8 cellular contexts compared by ENCODE assay signal in the genomic region with DNA sequence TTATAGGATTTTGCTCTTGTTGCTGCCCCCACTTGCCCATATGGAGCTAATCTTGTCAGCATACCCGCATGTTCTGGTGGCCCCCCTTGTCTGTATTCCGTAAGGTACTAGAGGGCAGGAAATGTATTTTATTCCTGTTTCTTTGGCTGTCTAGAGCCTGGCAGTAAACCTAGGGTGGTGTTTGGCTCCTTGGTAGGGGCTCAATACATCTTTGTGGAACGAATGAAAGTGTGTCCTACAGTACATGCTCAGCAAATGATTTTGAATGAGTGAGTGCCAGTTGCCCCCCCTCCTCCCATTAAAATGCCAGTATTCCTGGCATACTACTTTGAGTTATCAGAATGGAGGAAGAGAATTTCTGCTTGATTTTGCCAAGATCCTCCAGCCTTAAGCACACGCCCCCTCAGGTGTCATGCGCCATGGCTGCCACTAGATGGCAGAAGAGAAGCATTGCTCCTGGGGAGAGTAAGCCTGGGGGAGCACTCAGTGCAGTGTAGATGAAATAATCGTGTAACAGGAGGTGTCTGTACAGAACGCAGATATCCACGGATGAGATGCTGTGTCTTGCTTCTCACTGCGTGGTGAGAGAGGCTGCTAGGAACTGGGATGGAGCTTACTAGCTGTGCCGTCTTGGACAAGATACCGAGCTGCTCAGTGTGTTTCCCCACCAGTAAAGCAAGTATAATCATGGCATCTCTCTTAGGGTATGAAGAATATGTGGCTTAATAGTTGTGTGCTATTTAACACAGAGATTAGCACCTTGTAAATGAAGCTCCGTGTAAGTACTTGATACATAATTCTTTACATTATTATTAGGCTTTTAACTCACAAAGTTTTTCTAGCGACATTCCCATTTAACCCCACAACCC. TPM values are rescaled to one million over a fixed set of nuclear protein-coding genes. Genes with fewer than 3 reads are reported as not detected.
DNase-seq lines count a peak whose midpoint lies in the region; ATAC-seq and TF ChIP-seq lines count a peak whose summit lies in the region.

No MANE protein-coding gene starts in this region.

- peaks cover 0 to 5% (median 0%) of the 10 kb centered on the region in 3 donors for H3K36me3 Mint-ChIP-seq in naive thymus-derived CD8-positive, alpha-beta T cell
- no peaks in the 10 kb centered on the region for H3K36me3 Mint-ChIP-seq in stimulated activated effector memory CD8-positive, alpha-beta T cell treated with anti-CD3 and anti-CD28 coated beads, Interleukin-12 subunit alpha, Interleukin-12 subunit beta, amount 100 ng/mL, for 72 hours

- H3K27me3 Mint-ChIP-seq in naive thymus-derived CD8-positive, alpha-beta T cell, result peaks cover 3 to 19% (median 12%) of the 10 kb centered on the region in 5 donors

- peaks cover 2 to 7% (median 5%) of the 10 kb centered on the region in 4 donors for H3K4me1 Mint-ChIP-seq in naive thymus-derived CD8-positive, alpha-beta T cell
- H3K4me1 Mint-ChIP-seq in stimulated activated effector memory CD8-positive, alpha-beta T cell treated with anti-CD3 and anti-CD28 coated beads, Interleukin-12 subunit alpha, Interleukin-12 subunit beta, amount 100 ng/mL, for 72 hours, result no peaks in the 10 kb centered on the region

- TF ChIP-seq CTCF in GM13977 (IDR thresholded peaks at IDR 0.05; ENCODE audit: extremely low read depth, insufficient read depth, missing control alignments), result peak; percentile 100
- peak; percentile 100 for TF ChIP-seq CTCF in epithelial cell of proximal tubule (conservative IDR thresholded peaks at IDR 0.05; ENCODE audit: low read depth, low read length)

- no peak overlapping the region for H3K4me3 ChIP-seq in epithelial cell of proximal tubule (ENCODE audit: low read depth, low read length)

- no peaks in the 10 kb centered on the region for H3K9me3 Mint-ChIP-seq in naive thymus-derived CD8-positive, alpha-beta T cell
- H3K9me3 Mint-ChIP-seq in stimulated activated effector memory CD8-positive, alpha-beta T cell treated with anti-CD3 and anti-CD28 coated beads, Interleukin-12 subunit alpha, Interleukin-12 subunit beta, amount 100 ng/mL, for 72 hours, result no peaks in the 10 kb centered on the region

- DNase-seq in AG08396 (ENCODE audit: low spot score) (peak; percentile 82), GM13977 (ENCODE audit: low spot score) (peak; percentile 73), NOMO-1 treated with DMSO at 0.1 percent for 48 hours (lab: John Stamatoyannopoulos, UW; ENCODE audit: unreplicated experiment) (peak; percentile 73), epithelial cell of proximal tubule (ENCODE audit: low read depth) (no peak)
- peak; percentile 32 for DNase-seq in activated CD8-positive, alpha-beta memory T cell treated with anti-CD3 and anti-CD28 coated beads, Interleukin-2, amount 50 U/mL, for 24 hours (ENCODE audit: extremely low read depth)
- peak; percentile 57 to 87 (median 76) for DNase-seq in naive thymus-derived CD8-positive, alpha-beta T cell
- peak; percentile 73 to 87 for DNase-seq in stimulated activated effector memory CD8-positive, alpha-beta T cell treated with anti-CD3 and anti-CD28 coated beads, Interleukin-12 subunit alpha, Interleukin-12 subunit beta, amount 100 ng/mL, for 72 hours (ENCODE audit: low spot score in 2 of 2)

- H3K4me3 Mint-ChIP-seq in naive thymus-derived CD8-positive, alpha-beta T cell, result no peak overlapping the region
- H3K4me3 Mint-ChIP-seq in stimulated activated effector memory CD8-positive, alpha-beta T cell treated with anti-CD3 and anti-CD28 coated beads, Interleukin-12 subunit alpha, Interleukin-12 subunit beta, amount 100 ng/mL, for 72 hours, result no peak overlapping the region

- ATAC-seq in HG03280 (IDR thresholded peaks at IDR 0.05; ENCODE audit: unreplicated experiment), result peak; percentile 88
- peak; percentile 99 to 100 for ATAC-seq in naive thymus-derived CD8-positive, alpha-beta T cell
- peak; percentile 89 for ATAC-seq in stimulated activated effector memory CD8-positive, alpha-beta T cell treated with anti-CD3 and anti-CD28 coated beads, Interleukin-12 subunit alpha, Interleukin-12 subunit beta, amount 100 ng/mL, for 72 hours

- in situ Hi-C loops in GM13977 (cut with MboI; ENCODE audit: low pct_unique_long_range_greater_than_20kb, low sequenced_read_pairs, unreplicated experiment), result loop anchor here (10.0 kb wide), 2 partner anchors 124 to 224 kb away; no protein-coding TSS in a partner anchor

- H3K27ac Mint-ChIP-seq in naive thymus-derived CD8-positive, alpha-beta T cell, result peak overlapping the region in 3 of 10 donors; percentile 2 to 49 (median 31)
- no peak overlapping the region for H3K27ac Mint-ChIP-seq in stimulated activated effector memory CD8-positive, alpha-beta T cell treated with anti-CD3 and anti-CD28 coated beads, Interleukin-12 subunit alpha, Interleukin-12 subunit beta, amount 100 ng/mL, for 72 hours

- POLR2A ChIA-PET in naive thymus-derived CD8-positive, alpha-beta T cell (lab: Charles Lee), result interaction anchor here (1.2 to 1.7 kb wide), 2 partner anchors 40 to 118 kb away, joined by 4 to 8 read pairs; a partner anchor contains a TSS

RNA-seq across cellular contexts. Expression of a gene that starts 17.2 kb away (rescaled TPM):
- total RNA-seq in epithelial cell of proximal tubule, result 3.5 and 8.1 TPM in 2 replicates
- total RNA-seq in naive thymus-derived CD8-positive, alpha-beta T cell, result 1 to 10 TPM; 7.7 to 8.5 TPM
- 1 to 10 TPM; 3.1 to 4.4 (median 3.5) TPM for polyA plus RNA-seq in naive thymus-derived CD8-positive, alpha-beta T cell

RNA-seq across cellular contexts. Expression of a gene that starts 41.8 kb away (rescaled TPM):
- total RNA-seq in epithelial cell of proximal tubule, result 1.4 and 18.1 TPM in 2 replicates
- total RNA-seq in naive thymus-derived CD8-positive, alpha-beta T cell, result 10 to 100 TPM; 16.5 to 16.6 TPM
- 10 to 100 TPM in 1 of 3 donors, 1 to 10 TPM in 2; 8.5 to 45.9 (median 9.5) TPM for polyA plus RNA-seq in naive thymus-derived CD8-positive, alpha-beta T cell
